31 cellular contexts compared by ENCODE assay signal in the genomic region with DNA sequence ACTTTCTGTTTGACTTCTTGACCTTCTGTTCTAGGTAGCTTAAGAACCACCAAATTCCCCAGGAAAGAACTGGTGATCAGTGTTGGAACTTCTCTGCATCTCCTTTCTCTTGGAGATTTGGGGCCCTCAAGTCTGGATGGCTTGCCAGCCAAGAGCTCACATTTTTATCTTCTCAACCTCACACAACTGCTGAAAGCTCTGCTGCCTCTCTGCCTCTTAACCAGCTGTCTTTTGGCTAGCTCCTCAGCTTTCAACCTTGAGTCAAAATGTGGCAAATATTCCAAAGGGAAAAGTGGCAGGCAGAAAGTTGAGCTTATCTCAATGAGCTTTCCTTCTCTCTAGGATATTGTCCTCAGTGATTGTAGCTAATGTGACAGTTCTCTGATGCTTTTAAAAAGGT.
"Had no signal": no experiment of that assay in that cellular context is flagged by ENCODE, and none has a peak within 500 bp of the region (broad histone marks: within the 10 kb centered on the region; RNA-seq: fewer than 3 reads in every experiment).

No MANE protein-coding gene starts in this region.

- H3K4me3 Mint-ChIP-seq: immature natural killer cell; naive thymus-derived CD8-positive, alpha-beta T cell; nephron progenitor cell; neural progenitor cell; stimulated activated memory B cell treated with anti-CD40 and anti-IgM and Interleukin-4, amounts not matched to agents 10 μg/mL and 1 μg/mL and 100 μg/mL, for 72 hours; stimulated activated naive CD8-positive, alpha-beta T cell treated with anti-CD3 and anti-CD28 coated beads, Interleukin-15, amount 100 ng/mL, for 72 hours; type B pancreatic cell had no signal

- H3K27ac ChIP-seq: heart left ventricle, left ventricle myocardium inferior, neural progenitor cell, neutrophil, parathyroid adenoma, prostate gland, suprapubic skin, thoracic aorta, tibial nerve, uterus had no signal

- H3K4me3 ChIP-seq: heart left ventricle, left ventricle myocardium inferior, lung, mucosa of descending colon, neural progenitor cell, prostate gland, suprapubic skin, thoracic aorta, tibial nerve, uterus had no signal

- DNase-seq: heart left ventricle; hypothalamus; immature natural killer cell; islet precursor cell; left ventricle myocardium inferior; midbrain; mucosa of descending colon; naive thymus-derived CD8-positive, alpha-beta T cell; nephron progenitor cell; occipital lobe; retina; right cardiac atrium; small intestine; stimulated activated CD4-positive, alpha-beta T cell treated with anti-CD3 and anti-CD28 coated beads, Interleukin-1b, Interleukin-23, amount 100 ng/mL, for 48 hours; stimulated activated CD4-positive, alpha-beta T cell treated with anti-CD3 and anti-CD28 coated beads, Interleukin-2, amount 100 ng/mL, for 48 hours; stimulated activated CD4-positive, alpha-beta T cell treated with anti-CD3 and anti-CD28 coated beads, Interleukin-4, amount 100 ng/mL, for 4 hours; stimulated activated CD8-positive, alpha-beta memory T cell treated with anti-CD3 and anti-CD28 coated beads, Interleukin-4, amount 100 ng/mL, for 48 hours; stimulated activated naive CD4-positive, alpha-beta T cell treated with Interleukin-2 at 50 U/mL for 16 hours; stimulated activated naive CD8-positive, alpha-beta T cell treated with anti-CD3 and anti-CD28 coated beads, Interleukin-15, amount 100 ng/mL, for 72 hours; uterus had no signal

- H3K9me3 Mint-ChIP-seq: immature natural killer cell; nephron progenitor cell; neural progenitor cell; stimulated activated memory B cell treated with anti-CD40 and anti-IgM and Interleukin-4, amounts not matched to agents 10 μg/mL and 1 μg/mL and 100 μg/mL, for 72 hours; stimulated activated naive CD8-positive, alpha-beta T cell treated with anti-CD3 and anti-CD28 coated beads, Interleukin-15, amount 100 ng/mL, for 72 hours; type B pancreatic cell had no signal

- H3K36me3 ChIP-seq: heart left ventricle, left ventricle myocardium inferior, neural progenitor cell, neutrophil, prostate gland, suprapubic skin, thoracic aorta, tibial nerve, uterus had no signal

- H3K36me3 Mint-ChIP-seq: immature natural killer cell; naive thymus-derived CD8-positive, alpha-beta T cell; neural progenitor cell; stimulated activated memory B cell treated with anti-CD40 and anti-IgM and Interleukin-4, amounts not matched to agents 10 μg/mL and 1 μg/mL and 100 μg/mL, for 72 hours; type B pancreatic cell had no signal

- H3K4me2 ChIP-seq: neural progenitor cell had no signal

- H3K27ac Mint-ChIP-seq: immature natural killer cell; naive thymus-derived CD8-positive, alpha-beta T cell; nephron progenitor cell; neural progenitor cell; stimulated activated memory B cell treated with anti-CD40 and anti-IgM and Interleukin-4, amounts not matched to agents 10 μg/mL and 1 μg/mL and 100 μg/mL, for 72 hours; stimulated activated naive CD8-positive, alpha-beta T cell treated with anti-CD3 and anti-CD28 coated beads, Interleukin-15, amount 100 ng/mL, for 72 hours; type B pancreatic cell had no signal

- ATAC-seq: heart left ventricle; mucosa of descending colon; naive thymus-derived CD8-positive, alpha-beta T cell; right cardiac atrium; sciatic nerve; stimulated activated memory B cell treated with anti-CD40 and anti-IgM and Interleukin-4, amounts not matched to agents 10 μg/mL and 1 μg/mL and 100 μg/mL, for 72 hours; stimulated activated naive CD8-positive, alpha-beta T cell treated with anti-CD3 and anti-CD28 coated beads, Interleukin-15, amount 100 ng/mL, for 72 hours had no signal

- H3K9ac ChIP-seq: neural progenitor cell, parathyroid adenoma had no signal

- H3K4me1 ChIP-seq: heart left ventricle, left ventricle myocardium inferior, neural progenitor cell, parathyroid adenoma, prostate gland, suprapubic skin, tibial nerve, uterus had no signal

- H3K9me3 ChIP-seq: heart left ventricle, left ventricle myocardium inferior, mucosa of descending colon, neutrophil, prostate gland, suprapubic skin, thoracic aorta, tibial nerve, uterus had no signal

- H3K4me1 Mint-ChIP-seq: immature natural killer cell; stimulated activated memory B cell treated with anti-CD40 and anti-IgM and Interleukin-4, amounts not matched to agents 10 μg/mL and 1 μg/mL and 100 μg/mL, for 72 hours had no signal

- H3K27me3 Mint-ChIP-seq: stimulated activated memory B cell treated with anti-CD40 and anti-IgM and Interleukin-4, amounts not matched to agents 10 μg/mL and 1 μg/mL and 100 μg/mL, for 72 hours; type B pancreatic cell had no signal

- H3K27me3 ChIP-seq: heart left ventricle, neural progenitor cell, neutrophil, suprapubic skin, tibial nerve, uterus had no signal

- H2AFZ ChIP-seq: neural progenitor cell, parathyroid adenoma had no signal
